In genomic region chr1:42825058-42825851, GRCh38 we compare ENCODE assay signal across 17 cellular contexts. TPM values are rescaled to one million over a fixed set of nuclear protein-coding genes. Genes with fewer than 3 reads are reported as not detected.
A peak's percentile ranks its signal among the peaks of the same experiment; 100 is the strongest.
DNase-seq lines count a peak whose midpoint lies in the region; ATAC-seq and TF ChIP-seq lines count a peak whose summit lies in the region.
"Had no signal": no experiment of that assay in that cellular context is flagged by ENCODE, and none has a peak within 500 bp of the region (broad histone marks: within the 10 kb centered on the region; RNA-seq: fewer than 3 reads in every experiment).

No MANE protein-coding gene starts in this region.

- H3K23ac ChIP-seq in neuronal stem cell (ENCODE audit: low read depth, low read length, poor library complexity), result no peak overlapping the region

- peaks cover 21% of the 10 kb centered on the region for H3K4me1 Mint-ChIP-seq in endodermal cell

- H2AFZ ChIP-seq in neuronal stem cell (ENCODE audit: low read length), result no peak overlapping the region

- TF ChIP-seq CTCF in endodermal cell (conservative IDR thresholded peaks at IDR 0.05) (no peak), body of pancreas (IDR thresholded peaks at IDR 0.05) (no peak)

- no peak overlapping the region for H4K8ac ChIP-seq in neuronal stem cell (ENCODE audit: low read depth, low read length)

- H2AK5ac ChIP-seq in neuronal stem cell (ENCODE audit: low read depth, low read length), result no peak overlapping the region

- H3K27ac Mint-ChIP-seq in endodermal cell, result peak overlapping the region; percentile 15

- H3K27ac ChIP-seq in SJCRH30 (no peak overlapping the region), endodermal cell (ENCODE audit: low read depth, low read length) (no peak overlapping the region), neuronal stem cell (replicated peaks; ENCODE audit: low read length) (no peak overlapping the region), body of pancreas (no peak overlapping the region)
- H3K27ac ChIP-seq: BLaER1 treated with 17β-estradiol and CSF1 and Interleukin-3, amounts not matched to agents 10 nM and 100 nM; HL-60 had no signal

- DNase-seq in CMK (ENCODE audit: low read depth), result peak; percentile 81
- DNase-seq in SJCRH30, result peak; percentile 48 to 62
- no peak for DNase-seq in endodermal cell
- DNase-seq in neuronal stem cell (ENCODE audit: low spot score), result no peak
- DNase-seq in effector CD4-positive, alpha-beta T cell, result no peak
- DNase-seq in body of pancreas, result no peak
- DNase-seq in NCI-H1436 (lab: John Stamatoyannopoulos, UW), result no peak
- DNase-seq: H9; MV-4-11; NCI-H1417; NCI-H2171 treated with DMSO at 0.1 percent for 48 hours; NCI-H446 treated with DMSO at 0.1 percent for 48 hours; NK-92 treated with Interleukin-12 subunit alpha and Interleukin-12 subunit beta, amount 100 ng/mL, for 24 hours; RPMI8226; SIG-M5 had no signal

- H2BK120ac ChIP-seq in neuronal stem cell (ENCODE audit: low read depth, low read length), result no peak overlapping the region

- WGBS in endodermal cell (ENCODE audit: insufficient coverage in 1 of 2, insufficient read length in 1 of 2), 2 experiments, result 86 to 95% methylated on average over 6 to 10 of the region's 10 CpGs
- no CpG with 5 or more reads among the region's 10 CpGs for WGBS in neuronal stem cell (ENCODE audit: extremely low coverage in 2 of 2, insufficient read length in 2 of 2, insufficient replicate concordance in 1 of 2), 2 donors
- 82 to 83% methylated on average over 10 of the region's 10 CpGs for WGBS in body of pancreas, 2 donors

- no peaks in the 10 kb centered on the region for H3K27me3 ChIP-seq in SJCRH30
- H3K27me3 ChIP-seq in endodermal cell (ENCODE audit: control insufficient read depth, insufficient read depth, low read length, poor library complexity, severe bottlenecking), result no peaks in the 10 kb centered on the region
- H3K27me3 ChIP-seq in neuronal stem cell (ENCODE audit: control insufficient read depth in 3 of 3, insufficient read depth in 3 of 3, low read depth in 1 of 3, low read length in 3 of 3), result no peaks in the 10 kb centered on the region
- no peaks in the 10 kb centered on the region for H3K27me3 ChIP-seq in body of pancreas
- H3K27me3 ChIP-seq: BLaER1 treated with 17β-estradiol and CSF1 and Interleukin-3, amounts not matched to agents 10 nM and 100 nM had no signal

- H3K4me3 Mint-ChIP-seq in endodermal cell, result no peak overlapping the region
- H3K4me3 Mint-ChIP-seq: H9 had no signal

- H3K9ac ChIP-seq in endodermal cell (ENCODE audit: extremely low read depth, low read length, poor library complexity, severe bottlenecking) (no peak overlapping the region), neuronal stem cell (ENCODE audit: low read depth, low read length, poor library complexity) (no peak overlapping the region)
- H3K9ac ChIP-seq: BLaER1 treated with 17β-estradiol and CSF1 and Interleukin-3, amounts not matched to agents 10 nM and 100 nM had no signal

- H3K9me3 ChIP-seq in SJCRH30 (replicated peaks) (no peaks in the 10 kb centered on the region), endodermal cell (ENCODE audit: control insufficient read depth, low read length) (no peaks in the 10 kb centered on the region), neuronal stem cell (replicated peaks in 1 of 2; ENCODE audit: control insufficient read depth in 2 of 2, insufficient read depth in 1 of 2, low read depth in 1 of 2, low read length in 2 of 2) (no peaks in the 10 kb centered on the region), body of pancreas (no peaks in the 10 kb centered on the region)
- H3K9me3 ChIP-seq: BLaER1 treated with 17β-estradiol and CSF1 and Interleukin-3, amounts not matched to agents 10 nM and 100 nM had no signal

- peak overlapping the region; percentile 11 for H3K18ac ChIP-seq in neuronal stem cell (ENCODE audit: low read length)

- no peaks in the 10 kb centered on the region for H3K79me1 ChIP-seq in neuronal stem cell (ENCODE audit: low read depth, low read length)

- ATAC-seq in body of pancreas, result no peak

- H4K91ac ChIP-seq in neuronal stem cell (ENCODE audit: low read depth, low read length, poor library complexity), result no peak overlapping the region

- H3K4me3 ChIP-seq in SJCRH30 (no peak overlapping the region; the same call in 1 of the 2 replicates), endodermal cell (ENCODE audit: low read length) (no peak overlapping the region), neuronal stem cell (ENCODE audit: low read length in 2 of 2) (no peak overlapping the region), body of pancreas (no peak overlapping the region)
- H3K4me3 ChIP-seq: BLaER1 treated with 17β-estradiol and CSF1 and Interleukin-3, amounts not matched to agents 10 nM and 100 nM had no signal

- no peaks in the 10 kb centered on the region for H3K36me3 ChIP-seq in SJCRH30
- H3K36me3 ChIP-seq in endodermal cell (ENCODE audit: control insufficient read depth, insufficient read depth, low read length), result no peaks in the 10 kb centered on the region
- no peaks in the 10 kb centered on the region for H3K36me3 ChIP-seq in neuronal stem cell (replicated peaks in 1 of 2; ENCODE audit: control insufficient read depth in 2 of 2, insufficient read depth in 2 of 2, low read length in 2 of 2)
- no peaks in the 10 kb centered on the region for H3K36me3 ChIP-seq in body of pancreas (replicated peaks in 1 of 2; ENCODE audit: insufficient read depth in 1 of 2, low read depth in 2 of 2)

- no peaks in the 10 kb centered on the region for H3K9me3 Mint-ChIP-seq in endodermal cell
- H3K9me3 Mint-ChIP-seq: H9 had no signal

- no peak overlapping the region for H3K4me2 ChIP-seq in neuronal stem cell (ENCODE audit: insufficient read depth, low read length, poor library complexity, severe bottlenecking)
- H3K4me2 ChIP-seq: BLaER1 treated with 17β-estradiol and CSF1 and Interleukin-3, amounts not matched to agents 10 nM and 100 nM had no signal

- no peaks in the 10 kb centered on the region for H3K36me3 Mint-ChIP-seq in endodermal cell (ENCODE audit: low read depth)

- no peak overlapping the region for H2BK15ac ChIP-seq in neuronal stem cell (ENCODE audit: low read length)

- H2BK12ac ChIP-seq in neuronal stem cell (ENCODE audit: low read length), result no peak overlapping the region

- no peak overlapping the region for H3K14ac ChIP-seq in neuronal stem cell (ENCODE audit: low read length)

- H3K4me1 ChIP-seq in SJCRH30, result peaks cover 26% of the 10 kb centered on the region
- peaks cover 3% of the 10 kb centered on the region for H3K4me1 ChIP-seq in endodermal cell (ENCODE audit: control insufficient read depth, insufficient read depth, low read length)
- no peaks in the 10 kb centered on the region for H3K4me1 ChIP-seq in neuronal stem cell (ENCODE audit: control insufficient read depth in 2 of 2, insufficient read depth in 1 of 2, low read depth in 1 of 2, low read length in 2 of 2)
- H3K4me1 ChIP-seq in body of pancreas, result no peaks in the 10 kb centered on the region

- intact Hi-C loops in body of pancreas (cut with DNase I), result no loop called here

- H2BK5ac ChIP-seq in neuronal stem cell (ENCODE audit: low read length), result no peak overlapping the region

- no peak for TF ChIP-seq POLR2A in body of pancreas (IDR thresholded peaks at IDR 0.05)

- no peaks in the 10 kb centered on the region for H3K27me3 Mint-ChIP-seq in endodermal cell (ENCODE audit: insufficient read depth)

- no peak overlapping the region for H3K4ac ChIP-seq in neuronal stem cell (ENCODE audit: low read length)

RNA-seq across cellular contexts. Expression of gene SVBP, which starts 8.1 kb away (rescaled TPM):
- 40.4 and 45.3 TPM in 2 replicates for total RNA-seq in SJCRH30 (2014; rRNA removed; shearing (Covaris generic))
- total RNA-seq in endodermal cell (10 to 100 TPM; 40.2 to 45.3 TPM), body of pancreas (10 to 100 TPM; 12.2 to 12.5 TPM)
- 69.8 TPM for polyA plus RNA-seq in endodermal cell (2013, experiment 1 of 2)
- 72.8 TPM for polyA plus RNA-seq in endodermal cell (2013, experiment 2 of 2)
- 100 TPM for polyA plus RNA-seq in neuronal stem cell (2013, experiment 1 of 2)
- polyA plus RNA-seq in neuronal stem cell (2013, experiment 2 of 2), result 103 TPM

RNA-seq across cellular contexts. Expression of gene ERMAP, which starts 8.3 kb away (rescaled TPM):
- total RNA-seq in SJCRH30 (2014; rRNA removed; shearing (Covaris generic)), result 1.8 and 2.9 TPM in 2 replicates
- total RNA-seq in endodermal cell, result 1 to 10 TPM; 5.1 to 5.7 TPM
- polyA plus RNA-seq in endodermal cell (2013, experiment 1 of 2), result 3.4 TPM
- polyA plus RNA-seq in endodermal cell (2013, experiment 2 of 2), result 2.6 TPM
- 3.1 TPM for polyA plus RNA-seq in neuronal stem cell (2013, experiment 1 of 2)
- 3.0 TPM for polyA plus RNA-seq in neuronal stem cell (2013, experiment 2 of 2)
- total RNA-seq in body of pancreas, result 10 to 100 TPM in 1 of 2 donors, 1 to 10 TPM in 1; 8.8 to 11.9 TPM

RNA-seq across cellular contexts. Expression of gene ZNF691, which starts 21.2 kb away (rescaled TPM):
- 13.5 and 13.6 TPM in 2 replicates for total RNA-seq in SJCRH30 (2014; rRNA removed; shearing (Covaris generic))
- total RNA-seq in endodermal cell (10 to 100 TPM; 15.5 to 16.6 TPM), body of pancreas (10 to 100 TPM in 1 of 2 donors, 1 to 10 TPM in 1; 6.7 to 12.9 TPM)
- 15.2 TPM for polyA plus RNA-seq in endodermal cell (2013, experiment 1 of 2)
- polyA plus RNA-seq in endodermal cell (2013, experiment 2 of 2), result 12.7 TPM
- polyA plus RNA-seq in neuronal stem cell (2013, experiment 1 of 2), result 12.9 TPM
- polyA plus RNA-seq in neuronal stem cell (2013, experiment 2 of 2), result 13.0 TPM

RNA-seq across cellular contexts. Expression of gene TMEM269, which starts 40.5 kb away (rescaled TPM):
- 0.05 and 0.06 TPM in 2 replicates for total RNA-seq in SJCRH30 (2014; rRNA removed; shearing (Covaris generic))
- total RNA-seq in endodermal cell (under 1 TPM; 0.20 to 0.66 TPM), body of pancreas (not detected)
- polyA plus RNA-seq in endodermal cell (2013, experiment 1 of 2), result 0.53 TPM
- polyA plus RNA-seq in endodermal cell (2013, experiment 2 of 2), result 0.46 TPM
- 1.2 TPM for polyA plus RNA-seq in neuronal stem cell (2013, experiment 1 of 2)
- 1.2 TPM for polyA plus RNA-seq in neuronal stem cell (2013, experiment 2 of 2)

RNA-seq across cellular contexts. Expression of gene C1orf50, which starts 58.2 kb away (rescaled TPM):
- total RNA-seq in SJCRH30 (2014; rRNA removed; shearing (Covaris generic)), result 3.5 and 3.8 TPM in 2 replicates
- 1 to 10 TPM; 4.8 to 7.3 TPM for total RNA-seq in endodermal cell
- polyA plus RNA-seq in endodermal cell (2013, experiment 1 of 2), result 8.7 TPM
- polyA plus RNA-seq in endodermal cell (2013, experiment 2 of 2), result 11.8 TPM
- 3.3 TPM for polyA plus RNA-seq in neuronal stem cell (2013, experiment 1 of 2)
- 3.4 TPM for polyA plus RNA-seq in neuronal stem cell (2013, experiment 2 of 2)
- total RNA-seq in body of pancreas, result 1 to 10 TPM; 2.0 to 2.1 TPM

Comparison
In these comparisons a context has a peak if more than half of its experiments do, and no peak if none do; other contexts are left out.
1. DNase-seq: peak in CMK (single experiment) and SJCRH30 (2 of 2); none in endodermal cell (single experiment), neuronal stem cell (single experiment), effector CD4-positive, alpha-beta T cell (single experiment), body of pancreas (0 of 4) and NCI-H1436 (single experiment).